ENCODE assay signal across 19 cellular contexts in the genomic region with DNA sequence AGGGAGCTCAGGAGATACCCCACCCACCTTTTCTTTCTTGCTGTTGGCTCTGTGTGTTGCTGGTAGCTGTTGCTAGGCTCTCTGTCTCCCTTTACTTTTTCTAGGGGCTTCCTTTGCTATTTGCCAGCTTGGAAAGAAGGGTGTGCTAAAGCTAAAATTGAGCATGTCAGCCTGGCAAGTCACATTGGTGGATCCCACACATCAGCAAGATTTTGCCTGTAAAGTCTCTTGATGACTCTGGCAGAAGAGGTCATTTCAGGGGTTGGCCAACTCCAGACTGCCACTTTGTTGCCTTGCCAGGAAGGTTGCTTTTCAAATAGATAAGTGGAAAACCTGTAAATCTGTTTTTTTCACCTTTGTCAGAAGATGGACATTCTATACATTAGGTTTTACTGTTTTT. TPM values are rescaled to one million over a fixed set of nuclear protein-coding genes. Genes with fewer than 3 reads are reported as not detected.
DNase-seq lines count a peak whose midpoint lies in the region; ATAC-seq, FAIRE-seq and TF ChIP-seq lines count a peak whose summit lies in the region.
"Had no signal": no experiment of that assay in that cellular context is flagged by ENCODE, and none has a peak within 500 bp of the region (broad histone marks: within the 10 kb centered on the region; RNA-seq: fewer than 3 reads in every experiment).

No MANE protein-coding gene starts in this region.

- peaks cover 65% of the 10 kb centered on the region for H3K4me1 Mint-ChIP-seq in endothelial cell (ENCODE audit: unreplicated experiment)

- TF ChIP-seq POLR2A in HepG2 (IDR thresholded peaks at IDR 0.05; ENCODE audit: insufficient read depth in 1 of 2, low read depth in 2 of 2, low read length in 2 of 2) = no peak

- H2AFZ ChIP-seq in HepG2 (ENCODE audit: low read length) = no peak overlapping the region

- no peaks in the 10 kb centered on the region for H3K36me3 ChIP-seq in liver (ENCODE audit: control insufficient read depth in 4 of 4, insufficient read depth in 3 of 4, low read depth in 1 of 4, low read length in 3 of 4)
- H3K36me3 ChIP-seq in HepG2 (replicated peaks in 1 of 2; ENCODE audit: control insufficient read depth in 1 of 2, insufficient read depth in 2 of 2, low read length in 2 of 2) = peaks cover 2 to 5% of the 10 kb centered on the region in 2 experiments; a peak in 2 of 5 replicates
- H3K36me3 ChIP-seq in psoas muscle (ENCODE audit: insufficient read depth in 1 of 2, low read depth in 1 of 2) = no peaks in the 10 kb centered on the region

- TF ChIP-seq CTCF in liver (IDR thresholded peaks at IDR 0.05; ENCODE audit: low read depth, low read length, missing input control) (no peak), HepG2 (CRISPR knock-in tag; IDR thresholded peaks at IDR 0.05) (no peak), endothelial cell (IDR thresholded peaks at IDR 0.05; ENCODE audit: unreplicated experiment) (no peak), psoas muscle (IDR thresholded peaks at IDR 0.05) (no peak), GM13976 (IDR thresholded peaks at IDR 0.05; ENCODE audit: borderline replicate concordance, control extremely low read depth, extremely low read depth, insufficient read depth, missing control alignments) (no peak)

- in situ Hi-C loops in HepG2 (cut with HindIII; ENCODE audit: extremely low pct_ligation_motif_present, low pct_unique_long_range_greater_than_20kb) = no loop called here
- in situ Hi-C loops in GM13976 (cut with MboI; ENCODE audit: low sequenced_read_pairs, unreplicated experiment) = no loop called here

- intact Hi-C loops in HepG2 (cut with micrococcal nuclease; ENCODE audit: unreplicated experiment) (loop anchor here (5.0 to 10.0 kb wide), 2 partner anchors 36 to 179 kb away; no protein-coding TSS in a partner anchor), psoas muscle (cut with DNase I) (loop anchor here in 1 of 2 donors (5.0 kb wide), 1 partner anchor 61 kb away; no protein-coding TSS in a partner anchor)

- H3K9ac ChIP-seq in liver (ENCODE audit: low read depth in 1 of 2, low read length in 2 of 2) (no peak overlapping the region), HepG2 (ENCODE audit: insufficient read depth, low read depth, low read length) (no peak overlapping the region)

- peaks cover 53% of the 10 kb centered on the region for H4K20me1 ChIP-seq in HepG2 (ENCODE audit: insufficient read depth, low read length)

- no peak overlapping the region for H3K27ac ChIP-seq in liver (ENCODE audit: low read depth in 1 of 2, low read length in 2 of 2)
- H3K27ac ChIP-seq in HepG2 (ENCODE audit: extremely low read length, insufficient read depth, low read length) = no peak overlapping the region
- peak overlapping the region; percentile 59 for H3K27ac ChIP-seq in psoas muscle

- H3K9me3 ChIP-seq in liver (ENCODE audit: control insufficient read depth in 4 of 4, low read length in 3 of 4) (no peaks in the 10 kb centered on the region), HepG2 (ENCODE audit: low read length) (no peaks in the 10 kb centered on the region), psoas muscle (no peaks in the 10 kb centered on the region)
- H3K9me3 ChIP-seq: Caco-2 had no signal

- no TSS peak for BruUV-seq in HepG2 (replicated peaks; lab: Mats Ljungman, UMichigan)

- peak overlapping the region; percentile 8 for H3K27ac Mint-ChIP-seq in endothelial cell (ENCODE audit: unreplicated experiment)
- H3K27ac Mint-ChIP-seq: CD4-positive, alpha-beta T cell had no signal

- peaks cover 19 to 57% (median 34%) of the 10 kb centered on the region in 4 donors for H3K4me1 ChIP-seq in liver (ENCODE audit: control insufficient read depth in 4 of 4, insufficient read depth in 4 of 4, low read length in 3 of 4)
- H3K4me1 ChIP-seq in HepG2 (ENCODE audit: insufficient read depth, low read length) = peaks cover 83% of the 10 kb centered on the region
- peaks cover 72% of the 10 kb centered on the region for H3K4me1 ChIP-seq in psoas muscle

- no peaks in the 10 kb centered on the region for H3K27me3 Mint-ChIP-seq in endothelial cell (ENCODE audit: unreplicated experiment)
- H3K27me3 Mint-ChIP-seq: CD4-positive, alpha-beta T cell had no signal

- POLR2A ChIA-PET in HepG2 (lab: Yijun Ruan, JAX) = no interaction called here

- ATAC-seq in HepG2 (no peak), psoas muscle (no peak), HG03139 (IDR thresholded peaks at IDR 0.05; ENCODE audit: unreplicated experiment) (no peak), GM19455 (IDR thresholded peaks at IDR 0.05; ENCODE audit: unreplicated experiment) (no peak), HG03571 (IDR thresholded peaks at IDR 0.05; ENCODE audit: unreplicated experiment) (no peak)

- TF ChIP-seq RAD21 in liver (IDR thresholded peaks at IDR 0.05) = peak in 1 of 2 donors; percentile 57
- TF ChIP-seq RAD21 in HepG2 (CRISPR knock-in tag; IDR thresholded peaks at IDR 0.05) = no peak

- H3K79me2 ChIP-seq in HepG2 (ENCODE audit: insufficient read depth, low read length) = peaks cover 84% of the 10 kb centered on the region

- H3K4me3 ChIP-seq in liver (ENCODE audit: low read depth in 1 of 3, low read length in 3 of 3) = no peak overlapping the region
- no peak overlapping the region for H3K4me3 ChIP-seq in HepG2 (replicated peaks in 1 of 3; ENCODE audit: insufficient read depth in 1 of 3, low read depth in 2 of 3, low read length in 3 of 3)
- no peak overlapping the region for H3K4me3 ChIP-seq in psoas muscle

- TF ChIP-seq EP300 in HepG2 (IDR thresholded peaks at IDR 0.05; ENCODE audit: low read depth in 2 of 2, low read length in 2 of 2) (no peak), HepG2 (CRISPR knock-in tag; IDR thresholded peaks at IDR 0.05; ENCODE audit: borderline replicate concordance) (no peak)

- no peak overlapping the region for H3K4me3 Mint-ChIP-seq in endothelial cell (ENCODE audit: unreplicated experiment)
- H3K4me3 Mint-ChIP-seq: CD4-positive, alpha-beta T cell had no signal

- no peak for FAIRE-seq in HepG2 (lab: Jason Lieb, UNC)
- FAIRE-seq: G401.6, H54 had no signal

- CTCF ChIA-PET in HepG2 (lab: Yijun Ruan, JAX; ENCODE audit: low intra/inter-chr PET ratio, low total read pairs) = no interaction called here

- no peaks in the 10 kb centered on the region for H3K27me3 ChIP-seq in liver (ENCODE audit: control insufficient read depth in 4 of 4, insufficient read depth in 4 of 4, low read length in 3 of 4)
- no peaks in the 10 kb centered on the region for H3K27me3 ChIP-seq in HepG2 (ENCODE audit: control insufficient read depth in 1 of 2, insufficient read depth in 2 of 2, low read length in 2 of 2)
- H3K27me3 ChIP-seq in psoas muscle (ENCODE audit: insufficient read depth in 3 of 3, low read length in 2 of 3) = no peaks in the 10 kb centered on the region

- peaks cover 3% of the 10 kb centered on the region for H3K36me3 Mint-ChIP-seq in endothelial cell (ENCODE audit: low read depth, unreplicated experiment)

- H3K9me3 Mint-ChIP-seq in endothelial cell (ENCODE audit: unreplicated experiment) = no peaks in the 10 kb centered on the region
- H3K9me3 Mint-ChIP-seq: CD4-positive, alpha-beta T cell had no signal

- DNase-seq in HepG2 (ENCODE audit: low spot score) (no peak), endothelial cell (ENCODE audit: low spot score) (no peak), psoas muscle (no peak), GM13976 (ENCODE audit: low spot score) (no peak)
- DNase-seq: 8988T; Caco-2; CD4-positive, alpha-beta T cell; NCI-H1436; NCI-H1930; NCI-H226; NCI-H82; RPMI8226; SIG-M5 had no signal

- H3K4me2 ChIP-seq in HepG2 (ENCODE audit: low read depth, low read length) = no peak overlapping the region

TF ChIP-seq in liver, 16 proteins besides CTCF, POLR2A, EP300 and RAD21 (continues in another document):
- peak; percentile 45 to 50 for TF ChIP-seq HNF4A (conservative IDR thresholded peaks at IDR 0.05)
- TF ChIP-seq RXRA (IDR thresholded peaks at IDR 0.05) = peak; percentile 61 to 68

TF ChIP-seq in HepG2, 621 proteins besides CTCF, POLR2A, EP300 and RAD21 (continues in another document):
- no peak for TF ChIP-seq ZNF251 (CRISPR knock-in tag; IDR thresholded peaks at IDR 0.05)
- no peak for TF ChIP-seq HMGA1 (CRISPR knock-in tag; conservative IDR thresholded peaks at IDR 0.05)
- TF ChIP-seq ATAD3A (CRISPR knock-in tag; IDR thresholded peaks at IDR 0.05) = no peak
- TF ChIP-seq ZNF430 (CRISPR knock-in tag; IDR thresholded peaks at IDR 0.05) = no peak

RNA-seq across cellular contexts. Expression of a gene that starts 9.9 kb away (rescaled TPM):
- total RNA-seq in liver (10 to 100 TPM; 21.5 to 38.4 TPM), HepG2 (2016; rRNA removed; fragmentation: Illumina TruSeq; extraction: Trizol) (54.7 and 63.6 TPM in 2 replicates), endothelial cell (ENCODE audit: unreplicated experiment) (169 TPM), psoas muscle (10 to 100 TPM; 47.0 to 55.8 (median 50.5) TPM)
- polyA plus RNA-seq in liver (10 to 100 TPM; 17.6 to 22.0 TPM), HepG2 (2011; rRNA removed) (46.4 and 48.2 TPM in 2 replicates), psoas muscle (10 to 100 TPM; 21.2 to 40.8 (median 24.3) TPM)
- 18.1 and 25.9 TPM in 2 replicates for total RNA-seq in HepG2 (2016; cell fraction: cytosol; rRNA removed; fragmentation: Illumina TruSeq; extraction: Trizol; ENCODE audit: low read depth)
- 53.9 and 58.9 TPM in 2 replicates for total RNA-seq in HepG2 (2016; cell fraction: insoluble cytoplasmic fraction; rRNA removed; fragmentation: Illumina TruSeq; extraction: Trizol)
- 49.7 and 54.2 TPM in 2 replicates for total RNA-seq in HepG2 (2016; cell fraction: membrane; rRNA removed; fragmentation: Illumina TruSeq; extraction: Trizol)
- total RNA-seq in HepG2 (2016; cell fraction: nucleus; rRNA removed; fragmentation: Illumina TruSeq; extraction: Trizol) = 31.8 and 32.4 TPM in 2 replicates
- polyA plus RNA-seq in HepG2 (2011; cell fraction: cytosol; rRNA removed) = 27.7 and 34.1 TPM in 2 replicates
- polyA plus RNA-seq in HepG2 (2011; cell fraction: nucleus; rRNA removed) = 12.4 and 14.5 TPM in 2 replicates
- 49.5 and 71.9 TPM in 2 replicates for polyA plus RNA-seq in HepG2 (2012)
- 25.8 and 27.0 TPM in 2 replicates for polyA plus RNA-seq in HepG2 (2016; cell fraction: cytosol; fragmentation: Illumina TruSeq; extraction: Trizol; ENCODE audit: low read depth)
- 74.5 and 85.3 TPM in 2 replicates for polyA plus RNA-seq in HepG2 (2016; cell fraction: insoluble cytoplasmic fraction; fragmentation: Illumina TruSeq; extraction: Trizol; ENCODE audit: low read depth)
- polyA plus RNA-seq in HepG2 (2016; cell fraction: membrane; fragmentation: Illumina TruSeq; extraction: Trizol; ENCODE audit: low read depth) = 59.1 and 60.1 TPM in 2 replicates
- 48.6 and 48.7 TPM in 2 replicates for polyA plus RNA-seq in HepG2 (2016; cell fraction: nucleus; fragmentation: Illumina TruSeq; extraction: Trizol; ENCODE audit: insufficient read depth, low read depth)
- polyA minus RNA-seq in HepG2 (2011; rRNA and poly(A)+ RNA removed; ENCODE audit: low replicate concordance) = 42.9 and 44.3 TPM in 2 replicates
- 25.1 and 33.3 TPM in 2 replicates for polyA minus RNA-seq in HepG2 (2011; cell fraction: cytosol; rRNA and poly(A)+ RNA removed)
- 27.3 and 40.3 TPM in 2 replicates for polyA minus RNA-seq in HepG2 (2011; cell fraction: nucleus; rRNA and poly(A)+ RNA removed)
